9 cellular contexts compared by ENCODE assay signal in genomic region chr2:153477096-153477555, GRCh38. TPM values are rescaled to one million over a fixed set of nuclear protein-coding genes. Genes with fewer than 3 reads are reported as not detected.
A peak's percentile ranks its signal among the peaks of the same experiment; 100 is the strongest.
DNase-seq lines count a peak whose midpoint lies in the region; ATAC-seq and TF ChIP-seq lines count a peak whose summit lies in the region.
"Had no signal": no experiment of that assay in that cellular context is flagged by ENCODE, and none has a peak within 500 bp of the region (broad histone marks: within the 10 kb centered on the region; RNA-seq: fewer than 3 reads in every experiment).

No MANE protein-coding gene starts in this region.

- H3K36me3 Mint-ChIP-seq in naive B cell, result no peaks in the 10 kb centered on the region
- no peaks in the 10 kb centered on the region for H3K36me3 Mint-ChIP-seq in Caco-2 (ENCODE audit: insufficient read depth, unreplicated experiment)

- POLR2A ChIA-PET in Caco-2 (lab: Charles Lee), result no interaction called here

- TF ChIP-seq CTCF in Caco-2 (IDR thresholded peaks at IDR 0.05; ENCODE audit: insufficient read depth in 1 of 2, low read depth in 1 of 2, low read length in 1 of 2, severe bottlenecking in 1 of 2, unreplicated experiment in 1 of 2), result no peak

- no peaks in the 10 kb centered on the region for H3K36me3 ChIP-seq in Caco-2 (ENCODE audit: control insufficient read depth, insufficient read depth, low read length)

- no TSS peak for BruUV-seq in Caco-2 (replicated peaks; lab: Mats Ljungman, UMichigan)

- H3K4me1 Mint-ChIP-seq in naive B cell (peaks cover 14 to 24% (median 23%) of the 10 kb centered on the region in 3 donors), Caco-2 (ENCODE audit: low read depth, unreplicated experiment) (peaks cover 6% of the 10 kb centered on the region)

- peak overlapping the region in 7 of 8 donors; percentile 55 to 87 (median 78) for H3K4me3 Mint-ChIP-seq in naive B cell
- no peak overlapping the region for H3K4me3 Mint-ChIP-seq in Caco-2 (ENCODE audit: unreplicated experiment)

- peak overlapping the region in 1 of 6 donors; percentile 49 for H3K27ac Mint-ChIP-seq in naive B cell
- no peak overlapping the region for H3K27ac Mint-ChIP-seq in Caco-2 (ENCODE audit: unreplicated experiment)

- no peak for TF ChIP-seq RAD21 in Ishikawa (IDR thresholded peaks at IDR 0.05; ENCODE audit: low read depth)

- no peaks in the 10 kb centered on the region for H3K9me3 ChIP-seq in Caco-2

- no peaks in the 10 kb centered on the region for H3K4me1 ChIP-seq in Caco-2

- H3K27me3 Mint-ChIP-seq in naive B cell (peaks cover 59 to 82% (median 70%) of the 10 kb centered on the region in 3 donors), Caco-2 (ENCODE audit: insufficient read depth, unreplicated experiment) (peaks cover 7% of the 10 kb centered on the region)

- no peak for ATAC-seq in naive B cell (ENCODE audit: low read depth in 2 of 2)
- ATAC-seq in HG03108 (IDR thresholded peaks at IDR 0.05; ENCODE audit: unreplicated experiment), result no peak
- ATAC-seq: GM12878 had no signal

- DNase-seq in COLO668 (lab: John Stamatoyannopoulos, UW; ENCODE audit: unreplicated experiment) (peak; percentile 88), astrocyte of the hippocampus (ENCODE audit: low read depth, low spot score) (peak; percentile 66), naive B cell (no peak), foreskin melanocyte (no peak), Caco-2 (no peak), RPMI8226 (no peak)

- intact Hi-C loops in Caco-2 (cut with micrococcal nuclease; ENCODE audit: unreplicated experiment), result loop anchor here (10.0 kb wide), 1 partner anchor 552 kb away; no protein-coding TSS in a partner anchor

- no peaks in the 10 kb centered on the region for H3K27me3 ChIP-seq in Caco-2 (replicated peaks; ENCODE audit: control insufficient read depth, insufficient read depth, low read length)

- CTCF ChIA-PET in Caco-2 (lab: Charles Lee), result no interaction called here

- TF ChIP-seq EP300 in Ishikawa (IDR thresholded peaks at IDR 0.05; ENCODE audit: borderline replicate concordance), result no peak

- H3K9me3 Mint-ChIP-seq in naive B cell (peaks cover 0 to 2% (median 0%) of the 10 kb centered on the region in 7 donors), Caco-2 (ENCODE audit: unreplicated experiment) (no peaks in the 10 kb centered on the region)

- no peak overlapping the region for H3K4me3 ChIP-seq in Caco-2 (ENCODE audit: low read depth, low read length)
- H3K4me3 ChIP-seq: GM12878 had no signal

TF ChIP-seq in Ishikawa, 13 proteins besides CTCF, POLR2A, EP300 and RAD21:
- TF ChIP-seq MAX (IDR thresholded peaks at IDR 0.05) (no peak), REST (IDR thresholded peaks at IDR 0.05; ENCODE audit: low read depth) (no peak), NFIC (IDR thresholded peaks at IDR 0.05) (peak; percentile 93), EGR1 (IDR thresholded peaks at IDR 0.05) (0 out of 2 replicates have a peak, but pooled peaks have one; percentile 15), TCF12 (IDR thresholded peaks at IDR 0.05; ENCODE audit: low read depth) (peak; percentile 55)

RNA-seq across cellular contexts. Expression of gene RPRM, which starts 1.4 kb away (rescaled TPM):
- not detected for polyA plus RNA-seq in naive B cell (ENCODE audit: low read depth in 6 of 6)
- total RNA-seq in Caco-2 (2022), result not detected in 2 replicates
- total RNA-seq: GM12878 had no signal

Comparison
In these comparisons a context has a peak if more than half of its experiments do, and no peak if none do; other contexts are left out.
1. DNase-seq: peak in COLO668 (single experiment) and astrocyte of the hippocampus (single experiment); none in naive B cell (single experiment), foreskin melanocyte (single experiment), Caco-2 (0 of 2) and RPMI8226 (single experiment).